ENCODE assay signal across 30 cellular contexts in the genomic region with DNA sequence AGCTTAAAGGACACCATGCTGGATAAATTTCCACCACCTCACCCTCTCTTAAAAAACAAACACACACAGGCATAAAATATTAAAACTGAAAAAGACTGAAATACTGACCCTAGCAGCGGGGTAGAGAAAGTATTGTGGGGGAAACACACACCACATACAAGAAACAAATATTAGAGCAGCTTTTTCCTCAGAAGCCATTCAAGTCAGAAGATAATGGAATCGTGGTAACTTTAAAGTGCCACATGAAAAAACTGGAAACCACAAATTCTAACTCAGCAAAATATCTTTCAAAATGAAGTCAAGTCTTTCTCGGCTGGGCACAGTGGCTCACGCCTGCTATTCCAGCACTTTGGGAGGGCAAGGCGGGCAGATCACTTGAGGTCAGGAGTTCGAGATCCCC.
"Had no signal": no experiment of that assay in that cellular context is flagged by ENCODE, and none has a peak within 500 bp of the region (broad histone marks: within the 10 kb centered on the region; RNA-seq: fewer than 3 reads in every experiment).

No MANE protein-coding gene starts in this region.

- H3K9me3 Mint-ChIP-seq: mesothelial cell of epicardium; naive B cell; natural killer cell treated with Interleukin-12 subunit alpha and Interleukin-12 subunit beta and Interleukin-15 and Interleukin-18, amount 100 ng/mL, for 72 hours; neural crest cell had no signal

- H3K4me3 Mint-ChIP-seq: mesothelial cell of epicardium; naive B cell; natural killer cell treated with Interleukin-12 subunit alpha and Interleukin-12 subunit beta and Interleukin-15 and Interleukin-18, amount 100 ng/mL, for 72 hours; neural crest cell had no signal

- H3K79me2 ChIP-seq: parathyroid adenoma had no signal

- H3K27ac ChIP-seq: coronary artery, esophagus muscularis mucosa, foreskin keratinocyte, gastroesophageal sphincter, heart left ventricle, left lung, neutrophil, parathyroid adenoma, right lobe of liver, testis, tibial artery, upper lobe of left lung had no signal

- H3K4me3 ChIP-seq: coronary artery, esophagus muscularis mucosa, gastroesophageal sphincter, heart left ventricle, left lung, mucosa of descending colon, right lobe of liver, testis, tibial artery, upper lobe of left lung had no signal

- H3K9me3 ChIP-seq: esophagus muscularis mucosa, gastroesophageal sphincter, heart left ventricle, left lung, mucosa of descending colon, neutrophil, right lobe of liver, testis, tibial artery, upper lobe of left lung had no signal

- H3K4me1 ChIP-seq: esophagus muscularis mucosa, foreskin keratinocyte, gastroesophageal sphincter, heart left ventricle, left lung, parathyroid adenoma, right lobe of liver, testis, tibial artery, upper lobe of left lung had no signal

- H3K27me3 Mint-ChIP-seq: naive B cell; natural killer cell treated with Interleukin-12 subunit alpha and Interleukin-12 subunit beta and Interleukin-15 and Interleukin-18, amount 100 ng/mL, for 72 hours; progenitor cell of endocrine pancreas had no signal

- H3K4me1 Mint-ChIP-seq: mesothelial cell of epicardium, naive B cell had no signal

- ATAC-seq: foreskin keratinocyte; gastroesophageal sphincter; heart left ventricle; left cardiac atrium; left lung; mucosa of descending colon; natural killer cell treated with Interleukin-12 subunit alpha and Interleukin-12 subunit beta and Interleukin-15 and Interleukin-18, amount 100 ng/mL, for 72 hours; right lobe of liver had no signal

- H3K27ac Mint-ChIP-seq: mesothelial cell of epicardium; naive B cell; natural killer cell treated with Interleukin-12 subunit alpha and Interleukin-12 subunit beta and Interleukin-15 and Interleukin-18, amount 100 ng/mL, for 72 hours; progenitor cell of endocrine pancreas had no signal

- H3K27me3 ChIP-seq: esophagus muscularis mucosa, foreskin keratinocyte, gastroesophageal sphincter, heart left ventricle, left lung, neutrophil, right lobe of liver, testis, tibial artery, upper lobe of left lung had no signal

- H3K36me3 ChIP-seq: gastroesophageal sphincter, heart left ventricle, left lung, neutrophil, right lobe of liver, upper lobe of left lung had no signal

- H3K9ac ChIP-seq: parathyroid adenoma had no signal

- H3K36me3 Mint-ChIP-seq: naive B cell; natural killer cell treated with Interleukin-12 subunit alpha and Interleukin-12 subunit beta and Interleukin-15 and Interleukin-18, amount 100 ng/mL, for 72 hours had no signal

- H2AFZ ChIP-seq: parathyroid adenoma had no signal

- DNase-seq: dermis blood vessel endothelial cell; effector memory CD4-positive, alpha-beta T cell; foreskin keratinocyte; heart left ventricle; hippocampal formation; left cardiac atrium; left lung; mesenchymal stem cell; mucosa of descending colon; naive B cell; right lobe of liver; small intestine; stimulated activated CD4-positive, alpha-beta T cell treated with anti-CD3 and anti-CD28 coated beads, Interleukin-12 subunit alpha, Interleukin-12 subunit beta, amount 100 ng/mL, for 4 hours; stimulated activated CD4-positive, alpha-beta T cell treated with anti-CD3 and anti-CD28 coated beads, Interleukin-1b, Interleukin-23, amount 100 ng/mL, for 48 hours; stimulated activated CD4-positive, alpha-beta T cell treated with anti-CD3 and anti-CD28 coated beads, Interleukin-4, amount 100 ng/mL, for 1 hour; stimulated activated CD8-positive, alpha-beta memory T cell treated with anti-CD3 and anti-CD28 coated beads, Interleukin-4, amount 100 ng/mL, for 48 hours; stimulated activated naive CD4-positive, alpha-beta T cell; substantia nigra; testis; tibial artery; upper lobe of left lung had no signal
